Comparison of ENCODE assay signal across 21 cellular contexts in genomic region chr1:212944209-212944901, GRCh38. TPM values are rescaled to one million over a fixed set of nuclear protein-coding genes. Genes with fewer than 3 reads are reported as not detected.
DNase-seq lines count a peak whose midpoint lies in the region; ATAC-seq, FAIRE-seq and TF ChIP-seq lines count a peak whose summit lies in the region.
"Had no signal": no experiment of that assay in that cellular context is flagged by ENCODE, and none has a peak within 500 bp of the region (broad histone marks: within the 10 kb centered on the region; RNA-seq: fewer than 3 reads in every experiment).

No MANE protein-coding gene starts in this region.

- H3K4me3 Mint-ChIP-seq in activated B cell treated with CpG ODN at 0.5 μM for 24 hours, result no peak overlapping the region
- H3K4me3 Mint-ChIP-seq: activated naive CD4-positive, alpha-beta T cell treated with anti-CD3 and anti-CD28 coated beads, Interleukin-2, amount 50 U/mL, for 24 hours had no signal

- peak; percentile 54 for ATAC-seq in GM18505 (IDR thresholded peaks at IDR 0.05; ENCODE audit: unreplicated experiment)
- ATAC-seq in GM21360 (IDR thresholded peaks at IDR 0.05; ENCODE audit: unreplicated experiment), result peak; percentile 62
- ATAC-seq in HG03354 (IDR thresholded peaks at IDR 0.05; ENCODE audit: poor library complexity, severe bottlenecking, unreplicated experiment), result peak; percentile 54
- ATAC-seq in activated B cell treated with CpG ODN at 0.5 μM for 24 hours (ENCODE audit: low read depth), result peak; percentile 85
- ATAC-seq in HepG2, result no peak
- ATAC-seq: stimulated activated naive CD8-positive, alpha-beta T cell treated with anti-CD3 and anti-CD28 coated beads, Interleukin-15, Interleukin-2, amounts not matched to agents 100 U/mL and 50 U/mL, for 24 hours; upper lobe of right lung had no signal

- TF ChIP-seq RAD21 in HepG2 (CRISPR knock-in tag; IDR thresholded peaks at IDR 0.05), result no peak

- peak overlapping the region; percentile 42 for H3K27ac Mint-ChIP-seq in activated B cell treated with CpG ODN at 0.5 μM for 24 hours
- H3K27ac Mint-ChIP-seq: activated naive CD4-positive, alpha-beta T cell treated with anti-CD3 and anti-CD28 coated beads, Interleukin-2, amount 50 U/mL, for 24 hours had no signal

- no peaks in the 10 kb centered on the region for H3K27me3 Mint-ChIP-seq in activated B cell treated with CpG ODN at 0.5 μM for 24 hours

- no peak overlapping the region for H3K4me2 ChIP-seq in HepG2 (ENCODE audit: low read depth, low read length)

- peaks cover 37% of the 10 kb centered on the region for H3K4me1 Mint-ChIP-seq in activated B cell treated with CpG ODN at 0.5 μM for 24 hours
- H3K4me1 Mint-ChIP-seq: activated naive CD4-positive, alpha-beta T cell treated with anti-CD3 and anti-CD28 coated beads, Interleukin-2, amount 50 U/mL, for 24 hours had no signal

- FAIRE-seq in HepG2 (lab: Jason Lieb, UNC), result no peak
- FAIRE-seq: small intestine had no signal

- no peaks in the 10 kb centered on the region for H3K36me3 ChIP-seq in HepG2 (replicated peaks in 1 of 2; ENCODE audit: control insufficient read depth in 1 of 2, insufficient read depth in 2 of 2, low read length in 2 of 2)
- H3K36me3 ChIP-seq: brain microvascular endothelial cell, esophagus squamous epithelium, upper lobe of right lung had no signal

- H3K4me3 ChIP-seq in HepG2 (replicated peaks in 1 of 3; ENCODE audit: insufficient read depth in 1 of 3, low read depth in 2 of 3, low read length in 3 of 3), result no peak overlapping the region
- H3K4me3 ChIP-seq: esophagus squamous epithelium, upper lobe of right lung had no signal

- TF ChIP-seq EP300 in HepG2 (IDR thresholded peaks at IDR 0.05; ENCODE audit: low read depth in 2 of 2, low read length in 2 of 2), result no peak
- TF ChIP-seq EP300 in HepG2 (CRISPR knock-in tag; IDR thresholded peaks at IDR 0.05; ENCODE audit: borderline replicate concordance), result no peak

- no peaks in the 10 kb centered on the region for H3K27me3 ChIP-seq in HepG2 (ENCODE audit: control insufficient read depth in 1 of 2, insufficient read depth in 2 of 2, low read length in 2 of 2)
- H3K27me3 ChIP-seq: brain microvascular endothelial cell had no signal

- TF ChIP-seq POLR2A in GM18505 (IDR thresholded peaks at IDR 0.05; ENCODE audit: borderline replicate concordance, extremely low read depth, insufficient read depth, insufficient read length) (no peak), HepG2 (IDR thresholded peaks at IDR 0.05; ENCODE audit: insufficient read depth in 1 of 2, low read depth in 2 of 2, low read length in 2 of 2) (no peak)

- no peak for TF ChIP-seq CTCF in activated B cell treated with CpG ODN at 0.5 μM for 24 hours (IDR thresholded peaks at IDR 0.05)
- no peak for TF ChIP-seq CTCF in HepG2 (CRISPR knock-in tag; IDR thresholded peaks at IDR 0.05)

- intact Hi-C loops in activated B cell treated with CpG ODN at 0.5 μM for 24 hours (cut with micrococcal nuclease), result no loop called here
- intact Hi-C loops in HepG2 (cut with micrococcal nuclease; ENCODE audit: unreplicated experiment), result no loop called here

- BruUV-seq in HepG2 (replicated peaks; lab: Mats Ljungman, UMichigan), result no TSS peak

- POLR2A ChIA-PET in activated B cell treated with CpG ODN at 0.5 μM for 24 hours (lab: Charles Lee) (interaction anchor here (0.6 kb wide), 1 partner anchor 1004 kb away, joined by 3 read pairs; no protein-coding TSS in a partner anchor), HepG2 (lab: Yijun Ruan, JAX) (no interaction called here)

- no peak overlapping the region for H3K27ac ChIP-seq in HepG2 (ENCODE audit: extremely low read length, insufficient read depth, low read length)
- H3K27ac ChIP-seq: brain microvascular endothelial cell, parathyroid adenoma, RWPE1, upper lobe of right lung had no signal

- 86% methylated on average over 6 of the region's 7 CpGs for WGBS in HepG2 (ENCODE audit: low lambda C conversion rate)

- in situ Hi-C loops in HepG2 (cut with HindIII; ENCODE audit: extremely low pct_ligation_motif_present, low pct_unique_long_range_greater_than_20kb), result no loop called here

- H3K9me3 ChIP-seq in HepG2 (ENCODE audit: low read length), result no peaks in the 10 kb centered on the region
- H3K9me3 ChIP-seq: esophagus squamous epithelium, upper lobe of right lung had no signal

- H3K9me3 Mint-ChIP-seq in activated B cell treated with CpG ODN at 0.5 μM for 24 hours, result peaks cover 7% of the 10 kb centered on the region

- no peak overlapping the region for H3K9ac ChIP-seq in HepG2 (ENCODE audit: insufficient read depth, low read depth, low read length)
- H3K9ac ChIP-seq: parathyroid adenoma had no signal

- DNase-seq in activated B cell treated with CpG ODN at 0.5 μM for 24 hours (no peak), NCI-H510A (lab: John Stamatoyannopoulos, UW) (no peak), NCI-H345 (lab: John Stamatoyannopoulos, UW) (no peak), HepG2 (ENCODE audit: low spot score) (no peak)
- no peak for DNase-seq in activated CD4-positive, alpha-beta T cell treated with anti-CD3 and anti-CD28 coated beads, Interleukin-2, amount 50 U/mL, for 1 hour
- DNase-seq: activated CD4-positive, alpha-beta T cell treated with anti-CD3 and anti-CD28 coated beads for 1 hour; activated T-cell treated with anti-CD3 and anti-CD28 coated beads for 4 hours; brain microvascular endothelial cell; esophagus squamous epithelium; NCI-H1694 treated with DMSO at 0.1 percent for 48 hours; NCI-H526; small intestine; stimulated activated naive CD8-positive, alpha-beta T cell treated with anti-CD3 and anti-CD28 coated beads, Interleukin-15, Interleukin-2, amounts not matched to agents 100 U/mL and 50 U/mL, for 24 hours; T-helper 2 cell had no signal

- CTCF ChIA-PET in activated B cell treated with CpG ODN at 0.5 μM for 24 hours (lab: Charles Lee), result no interaction called here
- CTCF ChIA-PET in HepG2 (lab: Yijun Ruan, JAX; ENCODE audit: low intra/inter-chr PET ratio, low total read pairs), result no interaction called here

- no peaks in the 10 kb centered on the region for H3K79me2 ChIP-seq in HepG2 (ENCODE audit: insufficient read depth, low read length)
- H3K79me2 ChIP-seq: parathyroid adenoma had no signal

- H3K4me1 ChIP-seq in HepG2 (ENCODE audit: insufficient read depth, low read length), result peaks cover 16% of the 10 kb centered on the region
- H3K4me1 ChIP-seq: esophagus squamous epithelium, parathyroid adenoma, upper lobe of right lung had no signal

- no peaks in the 10 kb centered on the region for H3K36me3 Mint-ChIP-seq in activated B cell treated with CpG ODN at 0.5 μM for 24 hours (ENCODE audit: low read depth)

- no peaks in the 10 kb centered on the region for H4K20me1 ChIP-seq in HepG2 (ENCODE audit: insufficient read depth, low read length)

- no peak overlapping the region for H2AFZ ChIP-seq in HepG2 (ENCODE audit: low read length)
- H2AFZ ChIP-seq: parathyroid adenoma had no signal

TF ChIP-seq in HepG2, 621 proteins besides CTCF, POLR2A, EP300 and RAD21 (continues in another document):
- TF ChIP-seq EED (CRISPR knock-in tag; IDR thresholded peaks at IDR 0.05), result no peak
- no peak for TF ChIP-seq PAF1 (CRISPR knock-in tag; IDR thresholded peaks at IDR 0.05)
- no peak for TF ChIP-seq ZNF672 (CRISPR knock-in tag; IDR thresholded peaks at IDR 0.05)

RNA-seq across cellular contexts. Expression of gene VASH2, which starts 6.0 kb away (rescaled TPM):
- total RNA-seq in activated B cell treated with CpG ODN at 0.5 μM for 24 hours, result 0.07 and 0.17 TPM in 2 replicates
- total RNA-seq in HepG2 (2016; rRNA removed; fragmentation: Illumina TruSeq; extraction: Trizol), result 0.74 and 1.00 TPM in 2 replicates
- total RNA-seq in HepG2 (2016; cell fraction: cytosol; rRNA removed; fragmentation: Illumina TruSeq; extraction: Trizol; ENCODE audit: low read depth), result 0.44 and 0.61 TPM in 2 replicates
- 0.59 and 1.1 TPM in 2 replicates for total RNA-seq in HepG2 (2016; cell fraction: insoluble cytoplasmic fraction; rRNA removed; fragmentation: Illumina TruSeq; extraction: Trizol)
- 0.65 and 0.76 TPM in 2 replicates for total RNA-seq in HepG2 (2016; cell fraction: membrane; rRNA removed; fragmentation: Illumina TruSeq; extraction: Trizol)
- 1.6 and 2.0 TPM in 2 replicates for total RNA-seq in HepG2 (2016; cell fraction: nucleus; rRNA removed; fragmentation: Illumina TruSeq; extraction: Trizol)
- 0.44 and 0.60 TPM in 2 replicates for polyA plus RNA-seq in HepG2 (2011; rRNA removed)
- polyA plus RNA-seq in HepG2 (2011; cell fraction: cytosol; rRNA removed), result 0.21 and 0.33 TPM in 2 replicates
- 1.6 and 1.8 TPM in 2 replicates for polyA plus RNA-seq in HepG2 (2011; cell fraction: nucleus; rRNA removed)
- 0.51 and 0.68 TPM in 2 replicates for polyA plus RNA-seq in HepG2 (2012)
- polyA plus RNA-seq in HepG2 (2016; cell fraction: cytosol; fragmentation: Illumina TruSeq; extraction: Trizol; ENCODE audit: low read depth), result 0.14 and 0.27 TPM in 2 replicates
- 1.1 and 1.3 TPM in 2 replicates for polyA plus RNA-seq in HepG2 (2016; cell fraction: insoluble cytoplasmic fraction; fragmentation: Illumina TruSeq; extraction: Trizol; ENCODE audit: low read depth)
- polyA plus RNA-seq in HepG2 (2016; cell fraction: membrane; fragmentation: Illumina TruSeq; extraction: Trizol; ENCODE audit: low read depth), result 0.55 and 0.78 TPM in 2 replicates
- 2.2 and 2.6 TPM in 2 replicates for polyA plus RNA-seq in HepG2 (2016; cell fraction: nucleus; fragmentation: Illumina TruSeq; extraction: Trizol; ENCODE audit: insufficient read depth, low read depth)
- 3.1 and 3.3 TPM in 2 replicates for polyA minus RNA-seq in HepG2 (2011; rRNA and poly(A)+ RNA removed; ENCODE audit: low replicate concordance)
- 0.40 and 0.62 TPM in 2 replicates for polyA minus RNA-seq in HepG2 (2011; cell fraction: cytosol; rRNA and poly(A)+ RNA removed)
- 3.0 and 3.5 TPM in 2 replicates for polyA minus RNA-seq in HepG2 (2011; cell fraction: nucleus; rRNA and poly(A)+ RNA removed)
